Comparison of ENCODE assay signal across 2 cellular contexts in the genomic region with DNA sequence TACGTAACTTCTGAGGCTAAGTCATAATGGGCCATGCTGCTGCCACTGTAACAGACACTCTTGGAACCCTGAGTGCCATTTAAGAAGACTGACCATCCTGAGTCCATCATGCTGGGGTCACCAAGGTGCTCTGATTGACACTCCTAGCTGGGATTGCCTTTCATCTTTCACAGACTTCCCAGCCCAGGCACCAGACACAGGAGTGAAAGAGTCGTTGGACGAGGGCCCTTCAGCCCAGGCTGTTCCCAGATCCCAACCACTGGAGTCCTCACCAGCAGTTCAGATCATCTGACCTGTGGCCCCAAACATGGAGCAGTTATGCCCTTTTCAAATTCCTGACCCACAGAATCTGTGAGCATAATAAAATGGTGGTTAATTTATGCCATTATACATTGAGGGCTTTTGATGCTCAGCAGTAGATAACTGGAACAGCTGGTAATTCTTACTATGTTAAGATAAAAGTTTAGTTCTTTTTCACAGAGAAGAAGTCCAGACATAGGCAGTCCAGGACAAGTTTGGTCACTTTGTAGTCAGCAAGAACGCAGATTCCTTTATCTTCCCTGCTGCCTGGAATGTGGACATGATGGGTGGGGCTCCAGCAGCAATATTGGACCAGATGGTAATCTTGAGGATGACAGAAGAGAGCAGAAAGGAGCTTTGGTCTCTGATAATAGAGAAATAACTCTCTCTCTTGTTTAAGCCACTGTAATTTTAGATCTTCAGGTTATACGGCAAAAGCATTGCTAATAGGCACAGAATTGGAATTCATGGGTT.
TF ChIP-seq lines count a peak whose summit lies in the region.

No MANE protein-coding gene starts in this region.

TF ChIP-seq in IMR-90, 13 proteins besides CTCF, POLR2A, EP300 and RAD21:
- TF ChIP-seq, protein P1, sequence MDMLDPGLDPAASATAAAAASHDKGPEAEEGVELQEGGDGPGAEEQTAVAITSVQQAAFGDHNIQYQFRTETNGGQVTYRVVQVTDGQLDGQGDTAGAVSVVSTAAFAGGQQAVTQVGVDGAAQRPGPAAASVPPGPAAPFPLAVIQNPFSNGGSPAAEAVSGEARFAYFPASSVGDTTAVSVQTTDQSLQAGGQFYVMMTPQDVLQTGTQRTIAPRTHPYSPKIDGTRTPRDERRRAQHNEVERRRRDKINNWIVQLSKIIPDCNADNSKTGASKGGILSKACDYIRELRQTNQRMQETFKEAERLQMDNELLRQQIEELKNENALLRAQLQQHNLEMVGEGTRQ (IDR thresholded peaks at IDR 0.05; ENCODE audit: low read depth, low read length), result no peak
- no peak for TF ChIP-seq SMC3 (IDR thresholded peaks at IDR 0.05; ENCODE audit: low read depth, low read length)
- TF ChIP-seq MAFK (IDR thresholded peaks at IDR 0.05; ENCODE audit: low read depth, low read length), result no peak
- TF ChIP-seq CHD1 (IDR thresholded peaks at IDR 0.05; ENCODE audit: low read depth, low read length), result no peak
- TF ChIP-seq RCOR1 (IDR thresholded peaks at IDR 0.05; ENCODE audit: insufficient replicate concordance, low read length), result no peak
- no peak for TF ChIP-seq RFX5 (IDR thresholded peaks at IDR 0.05; ENCODE audit: low read depth, low read length)
- TF ChIP-seq NFE2L2 (IDR thresholded peaks at IDR 0.05; ENCODE audit: low read depth, low read length), result no peak
- TF ChIP-seq, protein P2, sequence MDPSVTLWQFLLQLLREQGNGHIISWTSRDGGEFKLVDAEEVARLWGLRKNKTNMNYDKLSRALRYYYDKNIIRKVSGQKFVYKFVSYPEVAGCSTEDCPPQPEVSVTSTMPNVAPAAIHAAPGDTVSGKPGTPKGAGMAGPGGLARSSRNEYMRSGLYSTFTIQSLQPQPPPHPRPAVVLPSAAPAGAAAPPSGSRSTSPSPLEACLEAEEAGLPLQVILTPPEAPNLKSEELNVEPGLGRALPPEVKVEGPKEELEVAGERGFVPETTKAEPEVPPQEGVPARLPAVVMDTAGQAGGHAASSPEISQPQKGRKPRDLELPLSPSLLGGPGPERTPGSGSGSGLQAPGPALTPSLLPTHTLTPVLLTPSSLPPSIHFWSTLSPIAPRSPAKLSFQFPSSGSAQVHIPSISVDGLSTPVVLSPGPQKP (IDR thresholded peaks at IDR 0.05; ENCODE audit: borderline replicate concordance, low read depth, low read length), result no peak
- TF ChIP-seq MXI1 (IDR thresholded peaks at IDR 0.05; ENCODE audit: borderline replicate concordance, low read depth, low read length), result no peak
- no peak for TF ChIP-seq MAZ (IDR thresholded peaks at IDR 0.05; ENCODE audit: borderline replicate concordance, low read depth, low read length)
- TF ChIP-seq CEBPB (IDR thresholded peaks at IDR 0.05; ENCODE audit: low read depth, low read length), result no peak
- no peak for TF ChIP-seq FOS (IDR thresholded peaks at IDR 0.05; ENCODE audit: low read depth, low read length)
- TF ChIP-seq BHLHE40 (IDR thresholded peaks at IDR 0.05; ENCODE audit: low read depth, low read length), result no peak

TF ChIP-seq in K562, 482 proteins besides CTCF, POLR2A, EP300 and RAD21 (continues in another document):
- TF ChIP-seq CBFA2T3 (IDR thresholded peaks at IDR 0.05) (peak; percentile 80), RBM25 (IDR thresholded peaks at IDR 0.05; ENCODE audit: low read depth, low read length, severe bottlenecking) (peak; percentile 51), TAF9B (IDR thresholded peaks at IDR 0.05; ENCODE audit: partially characterized antibody) (no peak), TCFL5 (CRISPR knock-in tag; conservative IDR thresholded peaks at IDR 0.05) (no peak), HDAC2 (IDR thresholded peaks at IDR 0.05) (peak; percentile 71; the same call in 1 of the 2 replicates), GTF2F1 (IDR thresholded peaks at IDR 0.05; ENCODE audit: low read depth, low read length) (no peak), NEUROD1 (IDR thresholded peaks at IDR 0.05; ENCODE audit: borderline replicate concordance, low read depth, low read length, partially characterized antibody) (no peak), ZBTB17 (CRISPR knock-in tag; IDR thresholded peaks at IDR 0.05) (no peak), POLR2AphosphoS5 (IDR thresholded peaks at IDR 0.05; ENCODE audit: control insufficient read depth, insufficient read depth, low read depth, low read length) (0 out of 2 replicates have a peak, but pooled peaks have one; percentile 21), KLF1 (tag; IDR thresholded peaks at IDR 0.05) (no peak), SMARCA5 (IDR thresholded peaks at IDR 0.05) (peak; percentile 85; the same call in 1 of the 2 replicates), MTA3 (IDR thresholded peaks at IDR 0.05; ENCODE audit: borderline replicate concordance) (0 out of 2 replicates have a peak, but pooled peaks have one; percentile 30), ZNF785 (CRISPR knock-in tag; IDR thresholded peaks at IDR 0.05) (no peak), RBFOX2 (IDR thresholded peaks at IDR 0.05; ENCODE audit: low read depth, low read length) (no peak), GABPA (tag; conservative IDR thresholded peaks at IDR 0.05; ENCODE audit: low read depth) (no peak), MCM5 (IDR thresholded peaks at IDR 0.05; ENCODE audit: low read depth) (no peak), ZNF316 (IDR thresholded peaks at IDR 0.05) (no peak), L3MBTL2 (IDR thresholded peaks at IDR 0.05) (no peak), EGR1 (conservative IDR thresholded peaks at IDR 0.05) (no peak), BRD9 (IDR thresholded peaks at IDR 0.05; ENCODE audit: low read depth, partially characterized antibody) (no peak), ZNF408 (CRISPR knock-in tag; IDR thresholded peaks at IDR 0.05; ENCODE audit: low read depth) (no peak), CTBP1 (IDR thresholded peaks at IDR 0.05; ENCODE audit: borderline replicate concordance) (peak; percentile 82), SRSF9 (IDR thresholded peaks at IDR 0.05; ENCODE audit: borderline replicate concordance, low read depth, low read length) (no peak), BRF1 (IDR thresholded peaks at IDR 0.05; ENCODE audit: borderline replicate concordance, extremely low read depth, insufficient read length) (no peak)
- TF ChIP-seq, protein P3, sequence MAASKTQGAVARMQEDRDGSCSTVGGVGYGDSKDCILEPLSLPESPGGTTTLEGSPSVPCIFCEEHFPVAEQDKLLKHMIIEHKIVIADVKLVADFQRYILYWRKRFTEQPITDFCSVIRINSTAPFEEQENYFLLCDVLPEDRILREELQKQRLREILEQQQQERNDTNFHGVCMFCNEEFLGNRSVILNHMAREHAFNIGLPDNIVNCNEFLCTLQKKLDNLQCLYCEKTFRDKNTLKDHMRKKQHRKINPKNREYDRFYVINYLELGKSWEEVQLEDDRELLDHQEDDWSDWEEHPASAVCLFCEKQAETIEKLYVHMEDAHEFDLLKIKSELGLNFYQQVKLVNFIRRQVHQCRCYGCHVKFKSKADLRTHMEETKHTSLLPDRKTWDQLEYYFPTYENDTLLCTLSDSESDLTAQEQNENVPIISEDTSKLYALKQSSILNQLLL (CRISPR knock-in tag; IDR thresholded peaks at IDR 0.05; ENCODE audit: borderline replicate concordance), result no peak
- TF ChIP-seq, protein P4, sequence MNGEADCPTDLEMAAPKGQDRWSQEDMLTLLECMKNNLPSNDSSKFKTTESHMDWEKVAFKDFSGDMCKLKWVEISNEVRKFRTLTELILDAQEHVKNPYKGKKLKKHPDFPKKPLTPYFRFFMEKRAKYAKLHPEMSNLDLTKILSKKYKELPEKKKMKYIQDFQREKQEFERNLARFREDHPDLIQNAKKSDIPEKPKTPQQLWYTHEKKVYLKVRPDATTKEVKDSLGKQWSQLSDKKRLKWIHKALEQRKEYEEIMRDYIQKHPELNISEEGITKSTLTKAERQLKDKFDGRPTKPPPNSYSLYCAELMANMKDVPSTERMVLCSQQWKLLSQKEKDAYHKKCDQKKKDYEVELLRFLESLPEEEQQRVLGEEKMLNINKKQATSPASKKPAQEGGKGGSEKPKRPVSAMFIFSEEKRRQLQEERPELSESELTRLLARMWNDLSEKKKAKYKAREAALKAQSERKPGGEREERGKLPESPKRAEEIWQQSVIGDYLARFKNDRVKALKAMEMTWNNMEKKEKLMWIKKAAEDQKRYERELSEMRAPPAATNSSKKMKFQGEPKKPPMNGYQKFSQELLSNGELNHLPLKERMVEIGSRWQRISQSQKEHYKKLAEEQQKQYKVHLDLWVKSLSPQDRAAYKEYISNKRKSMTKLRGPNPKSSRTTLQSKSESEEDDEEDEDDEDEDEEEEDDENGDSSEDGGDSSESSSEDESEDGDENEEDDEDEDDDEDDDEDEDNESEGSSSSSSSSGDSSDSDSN (IDR thresholded peaks at IDR 0.05; ENCODE audit: borderline replicate concordance in 1 of 2, low read depth in 2 of 2, low read length in 2 of 2), result no peak
- TF ChIP-seq, protein P5, sequence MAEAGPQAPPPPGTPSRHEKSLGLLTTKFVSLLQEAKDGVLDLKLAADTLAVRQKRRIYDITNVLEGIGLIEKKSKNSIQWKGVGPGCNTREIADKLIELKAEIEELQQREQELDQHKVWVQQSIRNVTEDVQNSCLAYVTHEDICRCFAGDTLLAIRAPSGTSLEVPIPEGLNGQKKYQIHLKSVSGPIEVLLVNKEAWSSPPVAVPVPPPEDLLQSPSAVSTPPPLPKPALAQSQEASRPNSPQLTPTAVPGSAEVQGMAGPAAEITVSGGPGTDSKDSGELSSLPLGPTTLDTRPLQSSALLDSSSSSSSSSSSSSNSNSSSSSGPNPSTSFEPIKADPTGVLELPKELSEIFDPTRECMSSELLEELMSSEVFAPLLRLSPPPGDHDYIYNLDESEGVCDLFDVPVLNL (CRISPR knock-in tag; IDR thresholded peaks at IDR 0.05; ENCODE audit: low read depth), result no peak
- TF ChIP-seq, protein P6, sequence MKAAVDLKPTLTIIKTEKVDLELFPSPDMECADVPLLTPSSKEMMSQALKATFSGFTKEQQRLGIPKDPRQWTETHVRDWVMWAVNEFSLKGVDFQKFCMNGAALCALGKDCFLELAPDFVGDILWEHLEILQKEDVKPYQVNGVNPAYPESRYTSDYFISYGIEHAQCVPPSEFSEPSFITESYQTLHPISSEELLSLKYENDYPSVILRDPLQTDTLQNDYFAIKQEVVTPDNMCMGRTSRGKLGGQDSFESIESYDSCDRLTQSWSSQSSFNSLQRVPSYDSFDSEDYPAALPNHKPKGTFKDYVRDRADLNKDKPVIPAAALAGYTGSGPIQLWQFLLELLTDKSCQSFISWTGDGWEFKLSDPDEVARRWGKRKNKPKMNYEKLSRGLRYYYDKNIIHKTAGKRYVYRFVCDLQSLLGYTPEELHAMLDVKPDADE (conservative IDR thresholded peaks at IDR 0.05; ENCODE audit: control insufficient read depth, low read depth, low read length), result no peak
- TF ChIP-seq, protein P7, sequence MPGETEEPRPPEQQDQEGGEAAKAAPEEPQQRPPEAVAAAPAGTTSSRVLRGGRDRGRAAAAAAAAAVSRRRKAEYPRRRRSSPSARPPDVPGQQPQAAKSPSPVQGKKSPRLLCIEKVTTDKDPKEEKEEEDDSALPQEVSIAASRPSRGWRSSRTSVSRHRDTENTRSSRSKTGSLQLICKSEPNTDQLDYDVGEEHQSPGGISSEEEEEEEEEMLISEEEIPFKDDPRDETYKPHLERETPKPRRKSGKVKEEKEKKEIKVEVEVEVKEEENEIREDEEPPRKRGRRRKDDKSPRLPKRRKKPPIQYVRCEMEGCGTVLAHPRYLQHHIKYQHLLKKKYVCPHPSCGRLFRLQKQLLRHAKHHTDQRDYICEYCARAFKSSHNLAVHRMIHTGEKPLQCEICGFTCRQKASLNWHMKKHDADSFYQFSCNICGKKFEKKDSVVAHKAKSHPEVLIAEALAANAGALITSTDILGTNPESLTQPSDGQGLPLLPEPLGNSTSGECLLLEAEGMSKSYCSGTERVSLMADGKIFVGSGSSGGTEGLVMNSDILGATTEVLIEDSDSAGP (CRISPR knock-in tag; IDR thresholded peaks at IDR 0.05), result no peak
- TF ChIP-seq, protein P8, sequence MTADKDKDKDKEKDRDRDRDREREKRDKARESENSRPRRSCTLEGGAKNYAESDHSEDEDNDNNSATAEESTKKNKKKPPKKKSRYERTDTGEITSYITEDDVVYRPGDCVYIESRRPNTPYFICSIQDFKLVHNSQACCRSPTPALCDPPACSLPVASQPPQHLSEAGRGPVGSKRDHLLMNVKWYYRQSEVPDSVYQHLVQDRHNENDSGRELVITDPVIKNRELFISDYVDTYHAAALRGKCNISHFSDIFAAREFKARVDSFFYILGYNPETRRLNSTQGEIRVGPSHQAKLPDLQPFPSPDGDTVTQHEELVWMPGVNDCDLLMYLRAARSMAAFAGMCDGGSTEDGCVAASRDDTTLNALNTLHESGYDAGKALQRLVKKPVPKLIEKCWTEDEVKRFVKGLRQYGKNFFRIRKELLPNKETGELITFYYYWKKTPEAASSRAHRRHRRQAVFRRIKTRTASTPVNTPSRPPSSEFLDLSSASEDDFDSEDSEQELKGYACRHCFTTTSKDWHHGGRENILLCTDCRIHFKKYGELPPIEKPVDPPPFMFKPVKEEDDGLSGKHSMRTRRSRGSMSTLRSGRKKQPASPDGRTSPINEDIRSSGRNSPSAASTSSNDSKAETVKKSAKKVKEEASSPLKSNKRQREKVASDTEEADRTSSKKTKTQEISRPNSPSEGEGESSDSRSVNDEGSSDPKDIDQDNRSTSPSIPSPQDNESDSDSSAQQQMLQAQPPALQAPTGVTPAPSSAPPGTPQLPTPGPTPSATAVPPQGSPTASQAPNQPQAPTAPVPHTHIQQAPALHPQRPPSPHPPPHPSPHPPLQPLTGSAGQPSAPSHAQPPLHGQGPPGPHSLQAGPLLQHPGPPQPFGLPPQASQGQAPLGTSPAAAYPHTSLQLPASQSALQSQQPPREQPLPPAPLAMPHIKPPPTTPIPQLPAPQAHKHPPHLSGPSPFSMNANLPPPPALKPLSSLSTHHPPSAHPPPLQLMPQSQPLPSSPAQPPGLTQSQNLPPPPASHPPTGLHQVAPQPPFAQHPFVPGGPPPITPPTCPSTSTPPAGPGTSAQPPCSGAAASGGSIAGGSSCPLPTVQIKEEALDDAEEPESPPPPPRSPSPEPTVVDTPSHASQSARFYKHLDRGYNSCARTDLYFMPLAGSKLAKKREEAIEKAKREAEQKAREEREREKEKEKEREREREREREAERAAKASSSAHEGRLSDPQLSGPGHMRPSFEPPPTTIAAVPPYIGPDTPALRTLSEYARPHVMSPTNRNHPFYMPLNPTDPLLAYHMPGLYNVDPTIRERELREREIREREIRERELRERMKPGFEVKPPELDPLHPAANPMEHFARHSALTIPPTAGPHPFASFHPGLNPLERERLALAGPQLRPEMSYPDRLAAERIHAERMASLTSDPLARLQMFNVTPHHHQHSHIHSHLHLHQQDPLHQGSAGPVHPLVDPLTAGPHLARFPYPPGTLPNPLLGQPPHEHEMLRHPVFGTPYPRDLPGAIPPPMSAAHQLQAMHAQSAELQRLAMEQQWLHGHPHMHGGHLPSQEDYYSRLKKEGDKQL (CRISPR knock-in tag; IDR thresholded peaks at IDR 0.05; ENCODE audit: borderline replicate concordance), result no peak
- TF ChIP-seq, protein P9, sequence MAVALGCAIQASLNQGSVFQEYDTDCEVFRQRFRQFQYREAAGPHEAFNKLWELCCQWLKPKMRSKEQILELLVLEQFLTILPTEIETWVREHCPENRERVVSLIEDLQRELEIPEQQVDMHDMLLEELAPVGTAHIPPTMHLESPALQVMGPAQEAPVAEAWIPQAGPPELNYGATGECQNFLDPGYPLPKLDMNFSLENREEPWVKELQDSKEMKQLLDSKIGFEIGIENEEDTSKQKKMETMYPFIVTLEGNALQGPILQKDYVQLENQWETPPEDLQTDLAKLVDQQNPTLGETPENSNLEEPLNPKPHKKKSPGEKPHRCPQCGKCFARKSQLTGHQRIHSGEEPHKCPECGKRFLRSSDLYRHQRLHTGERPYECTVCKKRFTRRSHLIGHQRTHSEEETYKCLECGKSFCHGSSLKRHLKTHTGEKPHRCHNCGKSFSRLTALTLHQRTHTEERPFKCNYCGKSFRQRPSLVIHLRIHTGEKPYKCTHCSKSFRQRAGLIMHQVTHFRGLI (CRISPR knock-in tag; IDR thresholded peaks at IDR 0.05), result no peak
- TF ChIP-seq, protein P10, sequence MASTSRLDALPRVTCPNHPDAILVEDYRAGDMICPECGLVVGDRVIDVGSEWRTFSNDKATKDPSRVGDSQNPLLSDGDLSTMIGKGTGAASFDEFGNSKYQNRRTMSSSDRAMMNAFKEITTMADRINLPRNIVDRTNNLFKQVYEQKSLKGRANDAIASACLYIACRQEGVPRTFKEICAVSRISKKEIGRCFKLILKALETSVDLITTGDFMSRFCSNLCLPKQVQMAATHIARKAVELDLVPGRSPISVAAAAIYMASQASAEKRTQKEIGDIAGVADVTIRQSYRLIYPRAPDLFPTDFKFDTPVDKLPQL (IDR thresholded peaks at IDR 0.05; ENCODE audit: extremely low read depth, insufficient read length), result no peak
